1 cellular context compared by ENCODE assay signal in genomic region chr2:102301867-102302362, GRCh38.
TF ChIP-seq lines count a peak whose summit lies in the region.

No MANE protein-coding gene starts in this region.

TF ChIP-seq in HepG2, 621 proteins besides CTCF, POLR2A, EP300 and RAD21 (continued from another document):
- TF ChIP-seq E2F2 (CRISPR knock-in tag; IDR thresholded peaks at IDR 0.05; ENCODE audit: borderline replicate concordance): no peak
TF ChIP-seq in HepG2: peak in this region for 1.
